Comparison of ENCODE assay signal across 23 cellular contexts in genomic region chr1:245220381-245220985, GRCh38.
"Had no signal": no experiment of that assay in that cellular context is flagged by ENCODE, and none has a peak within 500 bp of the region (broad histone marks: within the 10 kb centered on the region; RNA-seq: fewer than 3 reads in every experiment).

No MANE protein-coding gene starts in this region.

- H3K4me1 Mint-ChIP-seq: activated naive CD8-positive, alpha-beta T cell treated with anti-CD3 and anti-CD28 coated beads, Interleukin-2, amount 50 U/mL, for 24 hours had no signal

- H3K4me3 Mint-ChIP-seq: activated CD8-positive, alpha-beta T cell treated with anti-CD3 and anti-CD28 coated beads, Interleukin-2, amount 10 ng/mL, durations not matched to agents 7 days and 5 days; activated naive CD8-positive, alpha-beta T cell treated with anti-CD3 and anti-CD28 coated beads, Interleukin-2, amount 50 U/mL, for 24 hours; activated T-cell treated with anti-CD3 and anti-CD28 coated beads, Interleukin-2, amount 50 U/mL, for 24 hours; activated T-helper 1 cell treated with anti-CD3 and anti-CD28 coated beads, Interleukin-12 subunit alpha, Interleukin-12 subunit beta, Interleukin-2, Interleukin-4 antibody, amounts not matched to agents 30 ng/mL and 10 ng/mL and 1 ng/mL, durations not matched to agents 14 hours and 24 hours and 36 hours; brain; T-helper 1 cell treated with Interleukin-12 subunit alpha and Interleukin-12 subunit beta and Interleukin-4 antibody, amounts not matched to agents 30 μg/mL and 1 μg/mL, for 36 hours had no signal

- H3K27ac Mint-ChIP-seq: activated CD8-positive, alpha-beta T cell treated with anti-CD3 and anti-CD28 coated beads, Interleukin-2, amount 10 ng/mL, durations not matched to agents 7 days and 5 days; activated naive CD4-positive, alpha-beta T cell treated with anti-CD3 and anti-CD28 coated beads, Interleukin-2, amount 50 U/mL, for 72 hours; activated naive CD8-positive, alpha-beta T cell treated with anti-CD3 and anti-CD28 coated beads, Interleukin-2, amount 50 U/mL, for 24 hours; activated T-cell treated with anti-CD3 and anti-CD28 coated beads, Interleukin-2, amount 50 U/mL, for 24 hours; activated T-helper 1 cell treated with anti-CD3 and anti-CD28 coated beads, Interleukin-12 subunit alpha, Interleukin-12 subunit beta, Interleukin-2, Interleukin-4 antibody, amounts not matched to agents 30 ng/mL and 10 ng/mL and 1 ng/mL, durations not matched to agents 14 hours and 24 hours and 36 hours; T-helper 1 cell treated with Interleukin-12 subunit alpha and Interleukin-12 subunit beta and Interleukin-4 antibody, amounts not matched to agents 30 μg/mL and 1 μg/mL, for 36 hours had no signal

- H3K36me3 Mint-ChIP-seq: activated naive CD4-positive, alpha-beta T cell treated with anti-CD3 and anti-CD28 coated beads, Interleukin-2, amount 50 U/mL, for 72 hours; brain had no signal

- ATAC-seq: activated CD4-positive, CD25-positive, alpha-beta regulatory T cell treated with anti-CD3 and anti-CD28 coated beads, Interleukin-2, amount 50 U/mL, for 24 hours; activated CD8-positive, alpha-beta T cell treated with anti-CD3 and anti-CD28 coated beads, Interleukin-2, amount 10 ng/mL, durations not matched to agents 7 days and 5 days; activated naive CD4-positive, alpha-beta T cell treated with anti-CD3 and anti-CD28 coated beads, Interleukin-2, amount 50 U/mL, for 72 hours; activated naive CD8-positive, alpha-beta T cell treated with anti-CD3 and anti-CD28 coated beads, Interleukin-2, amount 50 U/mL, for 24 hours; PC-3 had no signal

- H3K27me3 Mint-ChIP-seq: activated T-cell treated with anti-CD3 and anti-CD28 coated beads, Interleukin-2, amount 50 U/mL, for 24 hours; brain had no signal

- DNase-seq: activated CD4-positive, alpha-beta T cell treated with anti-CD3 and anti-CD28 coated beads for 4 hours; activated CD8-positive, alpha-beta memory T cell treated with anti-CD3 and anti-CD28 coated beads, Interleukin-2, amount 50 U/mL, for 48 hours; activated CD8-positive, alpha-beta T cell treated with anti-CD3 and anti-CD28 coated beads, Interleukin-2, amount 10 ng/mL, durations not matched to agents 7 days and 5 days; activated effector memory CD4-positive, alpha-beta T cell treated with Interleukin-2 at 50 U/mL for 16 hours; activated naive CD4-positive, alpha-beta T cell treated with Interleukin-2 at 50 U/mL for 16 hours; activated naive CD8-positive, alpha-beta T cell treated with anti-CD3 and anti-CD28 coated beads, Interleukin-2, amount 50 U/mL, for 24 hours; activated T-cell treated with anti-CD3 and anti-CD28 coated beads, Interleukin-2, amount 50 U/mL, for 24 hours; amniotic stem cell; Kasumi-1; KBM-7; NCI-H1105 treated with DMSO at 0.1 percent for 48 hours; NCI-H1436 treated with DMSO at 0.1 percent for 48 hours; NCI-H187 treated with DMSO at 0.1 percent for 48 hours; NCI-H2081 treated with DMSO at 0.1 percent for 48 hours; NCI-H446; NCI-H524; PC-3; SHP77 had no signal

- H3K9me3 Mint-ChIP-seq: activated naive CD4-positive, alpha-beta T cell treated with anti-CD3 and anti-CD28 coated beads, Interleukin-2, amount 50 U/mL, for 72 hours; activated naive CD8-positive, alpha-beta T cell treated with anti-CD3 and anti-CD28 coated beads, Interleukin-2, amount 50 U/mL, for 24 hours; activated T-cell treated with anti-CD3 and anti-CD28 coated beads, Interleukin-2, amount 50 U/mL, for 24 hours; activated T-helper 1 cell treated with anti-CD3 and anti-CD28 coated beads, Interleukin-12 subunit alpha, Interleukin-12 subunit beta, Interleukin-2, Interleukin-4 antibody, amounts not matched to agents 30 ng/mL and 10 ng/mL and 1 ng/mL, durations not matched to agents 14 hours and 24 hours and 36 hours; brain; T-helper 1 cell treated with Interleukin-12 subunit alpha and Interleukin-12 subunit beta and Interleukin-4 antibody, amounts not matched to agents 30 μg/mL and 1 μg/mL, for 36 hours had no signal
